13 cellular contexts compared by ENCODE assay signal in genomic region chr15:55530861-55531313, GRCh38. TPM values are rescaled to one million over a fixed set of nuclear protein-coding genes. Genes with fewer than 3 reads are reported as not detected.
A peak's percentile ranks its signal among the peaks of the same experiment; 100 is the strongest.
DNase-seq lines count a peak whose midpoint lies in the region; TF ChIP-seq lines count a peak whose summit lies in the region.
"Had no signal": no experiment of that assay in that cellular context is flagged by ENCODE, and none has a peak within 500 bp of the region (broad histone marks: within the 10 kb centered on the region; RNA-seq: fewer than 3 reads in every experiment).

No MANE protein-coding gene starts in this region.

- H3K27me3 ChIP-seq in AG04450 (ENCODE audit: control insufficient read depth, insufficient read depth, low read length) = no peaks in the 10 kb centered on the region

- H3K4me3 ChIP-seq in AG04450 (ENCODE audit: low read depth, low read length) (no peak overlapping the region), astrocyte of the spinal cord (ENCODE audit: low read depth, low read length) (no peak overlapping the region)

- DNase-seq in AG04450 (ENCODE audit: low read depth, low spot score) (peak; percentile 42), HFFc6 (peak; percentile 1), astrocyte of the spinal cord (ENCODE audit: low read depth, low spot score) (peak; percentile 55), kidney tubule cell (ENCODE audit: low spot score) (peak; percentile 90), activated T-cell treated with anti-CD3 and anti-CD28 coated beads for 4 hours (no peak), GM19238 (ENCODE audit: insufficient read length, low spot score) (no peak), GM19240 (ENCODE audit: insufficient read length, low spot score) (no peak)
- no peak for DNase-seq in activated naive CD4-positive, alpha-beta T cell treated with anti-CD3 and anti-CD28 coated beads for 36 hours
- DNase-seq: activated T-cell treated with anti-CD3 and anti-CD28 coated beads, Interleukin-2, amount 50 U/mL, for 24 hours; CD8-positive, alpha-beta T cell; central memory CD4-positive, alpha-beta T cell; glutamatergic neuron had no signal

- H3K27ac ChIP-seq in AG04450 (ENCODE audit: low read depth, low read length) = no peak overlapping the region

- peaks cover 8% of the 10 kb centered on the region for H3K4me1 Mint-ChIP-seq in HFFc6 (ENCODE audit: low read depth)
- no peaks in the 10 kb centered on the region for H3K4me1 Mint-ChIP-seq in activated naive CD4-positive, alpha-beta T cell treated with anti-CD3 and anti-CD28 coated beads for 36 hours (ENCODE audit: low read depth)

- no peak overlapping the region for H3K4me3 Mint-ChIP-seq in HFFc6
- H3K4me3 Mint-ChIP-seq in activated naive CD4-positive, alpha-beta T cell treated with anti-CD3 and anti-CD28 coated beads for 36 hours = no peak overlapping the region
- H3K4me3 Mint-ChIP-seq: activated T-cell treated with anti-CD3 and anti-CD28 coated beads, Interleukin-2, amount 50 U/mL, for 24 hours; CD8-positive, alpha-beta T cell had no signal

- H3K9me3 Mint-ChIP-seq in HFFc6 = no peaks in the 10 kb centered on the region
- no peaks in the 10 kb centered on the region for H3K9me3 Mint-ChIP-seq in activated naive CD4-positive, alpha-beta T cell treated with anti-CD3 and anti-CD28 coated beads for 36 hours
- H3K9me3 Mint-ChIP-seq: CD8-positive, alpha-beta T cell had no signal

- POLR2A ChIA-PET in AG04450 (lab: Yijun Ruan, JAX) = no interaction called here

- in situ Hi-C loops in astrocyte of the spinal cord (cut with HindIII; ENCODE audit: low sequenced_read_pairs) = no loop called here

- no peaks in the 10 kb centered on the region for H3K9me3 ChIP-seq in AG04450 (ENCODE audit: control insufficient read depth, insufficient read depth, low read length)

- H3K27ac Mint-ChIP-seq in HFFc6 = no peak overlapping the region; the same call in 1 of the 2 replicates
- no peak overlapping the region for H3K27ac Mint-ChIP-seq in activated naive CD4-positive, alpha-beta T cell treated with anti-CD3 and anti-CD28 coated beads for 36 hours
- H3K27ac Mint-ChIP-seq: activated T-cell treated with anti-CD3 and anti-CD28 coated beads, Interleukin-2, amount 50 U/mL, for 24 hours; CD8-positive, alpha-beta T cell had no signal

- CTCF ChIA-PET in AG04450 (lab: Charles Lee) = interaction anchor here (1.1 to 2.0 kb wide), 2 partner anchors 92 to 111 kb away, joined by 4 to 6 read pairs; no protein-coding TSS in a partner anchor
- CTCF ChIA-PET in activated naive CD4-positive, alpha-beta T cell treated with anti-CD3 and anti-CD28 coated beads for 36 hours (lab: Charles Lee) = no interaction called here

- peaks cover 6% of the 10 kb centered on the region for H3K27me3 Mint-ChIP-seq in HFFc6 (ENCODE audit: insufficient read depth)
- H3K27me3 Mint-ChIP-seq in activated naive CD4-positive, alpha-beta T cell treated with anti-CD3 and anti-CD28 coated beads for 36 hours (ENCODE audit: low read depth) = peaks cover 4% of the 10 kb centered on the region

- intact Hi-C loops in activated naive CD4-positive, alpha-beta T cell treated with anti-CD3 and anti-CD28 coated beads for 36 hours (cut with micrococcal nuclease) = no loop called here

- no peaks in the 10 kb centered on the region for H3K36me3 Mint-ChIP-seq in HFFc6 (ENCODE audit: low read depth)
- no peaks in the 10 kb centered on the region for H3K36me3 Mint-ChIP-seq in activated naive CD4-positive, alpha-beta T cell treated with anti-CD3 and anti-CD28 coated beads for 36 hours (ENCODE audit: low read depth)
- H3K36me3 Mint-ChIP-seq: CD8-positive, alpha-beta T cell had no signal

- no peak for TF ChIP-seq CTCF in AG04450 (IDR thresholded peaks at IDR 0.05; ENCODE audit: low read depth, low read length)
- no peak for TF ChIP-seq CTCF in HFFc6 (IDR thresholded peaks at IDR 0.05)
- no peak for TF ChIP-seq CTCF in astrocyte of the spinal cord (IDR thresholded peaks at IDR 0.05; ENCODE audit: low read depth, low read length)

RNA-seq across cellular contexts. Expression of gene DNAAF4, which starts 22.9 kb away (rescaled TPM):
- polyA plus RNA-seq in AG04450 (2011; rRNA removed) = 0.77 and 1.5 TPM in 2 replicates
- polyA minus RNA-seq in AG04450 (2011; rRNA and poly(A)+ RNA removed) = 0.52 and 1.4 TPM in 2 replicates
- total RNA-seq in HFFc6 (2021; fragmentation: NEBNext Ultra II Directional; extraction: Animal tissue kit (Norgen Biotek cat#: 25700)) = 1 to 10 TPM in 4 of 6 experiments, under 1 TPM in 2; 0.62 to 1.7 (median 1.3) TPM
- under 1 TPM; 0.30 to 0.69 TPM for total RNA-seq in activated naive CD4-positive, alpha-beta T cell treated with anti-CD3 and anti-CD28 coated beads for 36 hours
- total RNA-seq: CD8-positive, alpha-beta T cell; mononuclear cell had no signal

RNA-seq across cellular contexts. Expression of gene PYGO1, which starts 57.3 kb away (rescaled TPM):
- 7.7 and 10.7 TPM in 2 replicates for polyA plus RNA-seq in AG04450 (2011; rRNA removed)
- 7.5 and 13.3 TPM in 2 replicates for polyA minus RNA-seq in AG04450 (2011; rRNA and poly(A)+ RNA removed)
- total RNA-seq in HFFc6 (2021; fragmentation: NEBNext Ultra II Directional; extraction: Animal tissue kit (Norgen Biotek cat#: 25700)) = 1 to 10 TPM; 6.7 to 9.4 (median 8.8) TPM
- total RNA-seq in activated naive CD4-positive, alpha-beta T cell treated with anti-CD3 and anti-CD28 coated beads for 36 hours = not detected
- total RNA-seq: CD8-positive, alpha-beta T cell had no signal

Comparison
In these comparisons a context has a peak if more than half of its experiments do, and no peak if none do; other contexts are left out.
1. DNase-seq: peak in AG04450 (single experiment), HFFc6 (single experiment), astrocyte of the spinal cord (single experiment) and kidney tubule cell (single experiment); none in activated naive CD4-positive, alpha-beta T cell treated with anti-CD3 and anti-CD28 coated beads for 36 hours (single experiment), activated T-cell treated with anti-CD3 and anti-CD28 coated beads for 4 hours (single experiment), GM19238 (single experiment) and GM19240 (single experiment).
2. RNA of gene PYGO1, which starts 57.3 kb away (total RNA-seq): 6.7 to 9.4 TPM in HFFc6; not detected in activated naive CD4-positive, alpha-beta T cell treated with anti-CD3 and anti-CD28 coated beads for 36 hours; every median in the first group is over 4 times any median in the second.